23 cellular contexts compared by ENCODE assay signal in genomic region chr12:4486049-4486699, GRCh38. TPM values are rescaled to one million over a fixed set of nuclear protein-coding genes. Genes with fewer than 3 reads are reported as not detected.
DNase-seq lines count a peak whose midpoint lies in the region; ATAC-seq, FAIRE-seq and TF ChIP-seq lines count a peak whose summit lies in the region.
"Had no signal": no experiment of that assay in that cellular context is flagged by ENCODE, and none has a peak within 500 bp of the region (broad histone marks: within the 10 kb centered on the region; RNA-seq: fewer than 3 reads in every experiment).

No MANE protein-coding gene starts in this region.

- intact Hi-C loops in K562 (cut with micrococcal nuclease): no loop called here

- POLR2A ChIA-PET in K562 (lab: Yijun Ruan, JAX): interaction anchor here (0.6 kb wide), 1 partner anchor 22 kb away, joined by 3 read pairs; no protein-coding TSS in a partner anchor

- H2BK120ac ChIP-seq in trophoblast cell (ENCODE audit: insufficient read depth, low read length, poor library complexity): no peak overlapping the region

- H3K4me1 Mint-ChIP-seq in activated naive CD8-positive, alpha-beta T cell (ENCODE audit: low read depth): peaks cover 4% of the 10 kb centered on the region
- H3K4me1 Mint-ChIP-seq in activated naive CD8-positive, alpha-beta T cell treated with anti-CD3 and anti-CD28 coated beads, Interleukin-2, amount 50 U/mL, for 24 hours: peaks cover 2% of the 10 kb centered on the region
- H3K4me1 Mint-ChIP-seq: CD8-positive, alpha-beta memory T cell had no signal

- no peak overlapping the region for H3K4me3 Mint-ChIP-seq in activated naive CD8-positive, alpha-beta T cell
- H3K4me3 Mint-ChIP-seq in activated naive CD8-positive, alpha-beta T cell treated with anti-CD3 and anti-CD28 coated beads, Interleukin-2, amount 50 U/mL, for 24 hours: no peak overlapping the region
- H3K4me3 Mint-ChIP-seq: CD8-positive, alpha-beta memory T cell; HFFc6; IgD-negative memory B cell had no signal

- no peaks in the 10 kb centered on the region for H4K20me1 ChIP-seq in K562 (replicated peaks; ENCODE audit: control insufficient read depth, insufficient read depth, low read length)
- H4K20me1 ChIP-seq: BLaER1 treated with 17β-estradiol and CSF1 and Interleukin-3, amounts not matched to agents 10 nM and 100 nM had no signal

- H3K4me2 ChIP-seq in K562 (ENCODE audit: insufficient read depth, low read length): no peak overlapping the region
- no peak overlapping the region for H3K4me2 ChIP-seq in trophoblast cell (ENCODE audit: low read length)

- no peak overlapping the region for H2AK5ac ChIP-seq in trophoblast cell (ENCODE audit: low read length)

- no peaks in the 10 kb centered on the region for H3K9me1 ChIP-seq in K562 (ENCODE audit: control insufficient read depth, insufficient read depth, low read length)

- H3K4me3 ChIP-seq in K562 (no peak overlapping the region), trophoblast cell (ENCODE audit: low read depth, low read length) (no peak overlapping the region)
- H3K4me3 ChIP-seq: BLaER1 treated with 17β-estradiol and CSF1 and Interleukin-3, amounts not matched to agents 10 nM and 100 nM; GM12878 had no signal

- H3K27me3 ChIP-seq in K562 (ENCODE audit: control insufficient read depth in 2 of 2, insufficient read depth in 2 of 2, low read length in 2 of 2) (no peaks in the 10 kb centered on the region), trophoblast cell (ENCODE audit: insufficient read depth, low read length) (no peaks in the 10 kb centered on the region)
- H3K27me3 ChIP-seq: BLaER1 treated with 17β-estradiol and CSF1 and Interleukin-3, amounts not matched to agents 10 nM and 100 nM had no signal

- BruUV-seq in K562 (replicated peaks; lab: Mats Ljungman, UMichigan): no TSS peak

- DNase-seq in activated naive CD8-positive, alpha-beta T cell treated with anti-CD3 and anti-CD28 coated beads, Interleukin-2, amount 50 U/mL, for 24 hours: no peak
- peak; percentile 91 for DNase-seq in DMS53 treated with DMSO at 0.1 percent for 48 hours (lab: John Stamatoyannopoulos, UW; ENCODE audit: unreplicated experiment)
- DNase-seq in K562 (ENCODE audit: extremely low read depth in 1 of 4, low spot score in 3 of 4): no peak
- peak; percentile 12 to 78 for DNase-seq in trophoblast cell
- no peak for DNase-seq in T1000 (lab: John Stamatoyannopoulos, UW)
- no peak for DNase-seq in GDM1 (lab: John Stamatoyannopoulos, UW)
- DNase-seq in superior temporal gyrus (ENCODE audit: extremely low spot score): no peak
- DNase-seq: 8988T; CD8-positive, alpha-beta memory T cell; COR-L47; DMS79 treated with DMSO at 0.1 percent for 48 hours; GOT3; H7; HFFc6 had no signal

- peaks cover 5% of the 10 kb centered on the region for H3K36me3 Mint-ChIP-seq in activated naive CD8-positive, alpha-beta T cell
- peaks cover 16% of the 10 kb centered on the region for H3K36me3 Mint-ChIP-seq in activated naive CD8-positive, alpha-beta T cell treated with anti-CD3 and anti-CD28 coated beads, Interleukin-2, amount 50 U/mL, for 24 hours (ENCODE audit: low read depth)

- H3K79me2 ChIP-seq in K562 (ENCODE audit: control insufficient read depth, insufficient read depth, low read length): no peaks in the 10 kb centered on the region
- H3K79me2 ChIP-seq in trophoblast cell (ENCODE audit: control insufficient read depth, insufficient read depth, low read length, poor library complexity): no peaks in the 10 kb centered on the region

- no peak overlapping the region for H2BK5ac ChIP-seq in trophoblast cell (ENCODE audit: low read depth, low read length, poor library complexity)

- CTCF ChIA-PET in K562 (lab: Yijun Ruan, JAX; ENCODE audit: low intra/inter-chr PET ratio): no interaction called here

- no peak overlapping the region for H4K12ac ChIP-seq in trophoblast cell (ENCODE audit: low read depth, low read length)

- no peaks in the 10 kb centered on the region for H3K9me3 Mint-ChIP-seq in activated naive CD8-positive, alpha-beta T cell (ENCODE audit: low read depth)
- H3K9me3 Mint-ChIP-seq in activated naive CD8-positive, alpha-beta T cell treated with anti-CD3 and anti-CD28 coated beads, Interleukin-2, amount 50 U/mL, for 24 hours: no peaks in the 10 kb centered on the region
- H3K9me3 Mint-ChIP-seq: CD8-positive, alpha-beta memory T cell; HFFc6; IgD-negative memory B cell had no signal

- no peak overlapping the region for H3K23ac ChIP-seq in trophoblast cell (ENCODE audit: low read length)

- H3K9ac ChIP-seq in K562 (ENCODE audit: insufficient read depth in 1 of 2, low read depth in 2 of 2, low read length in 2 of 2) (no peak overlapping the region), trophoblast cell (ENCODE audit: low read length) (no peak overlapping the region)
- H3K9ac ChIP-seq: BLaER1 treated with 17β-estradiol and CSF1 and Interleukin-3, amounts not matched to agents 10 nM and 100 nM had no signal

- ATAC-seq in activated naive CD8-positive, alpha-beta T cell treated with anti-CD3 and anti-CD28 coated beads, Interleukin-2, amount 50 U/mL, for 24 hours: no peak
- no peak for ATAC-seq in K562
- ATAC-seq: GM12878, HCT116 had no signal

- H3K4me1 ChIP-seq in K562 (replicated peaks in 1 of 2; ENCODE audit: control insufficient read depth in 2 of 2, insufficient read depth in 2 of 2, low read length in 2 of 2): no peaks in the 10 kb centered on the region
- no peaks in the 10 kb centered on the region for H3K4me1 ChIP-seq in trophoblast cell (ENCODE audit: control insufficient read depth in 1 of 2, insufficient read depth in 2 of 2, low read length in 2 of 2)

- H3K4ac ChIP-seq in trophoblast cell (ENCODE audit: low read depth, low read length): no peak overlapping the region

- TF ChIP-seq RAD21 in K562 (CRISPR knock-in tag; conservative IDR thresholded peaks at IDR 0.05 in 1 of 2, IDR thresholded peaks at IDR 0.05 in 1 of 2): no peak

- no peak overlapping the region for H4K8ac ChIP-seq in trophoblast cell (ENCODE audit: low read depth, low read length)

- H3K27ac ChIP-seq in K562 (ENCODE audit: extremely low read depth, low read depth, low read length) (no peak overlapping the region), trophoblast cell (ENCODE audit: low read depth, low read length) (no peak overlapping the region)

- H2AFZ ChIP-seq in K562 (ENCODE audit: low read depth, low read length): no peak overlapping the region
- H2AFZ ChIP-seq in trophoblast cell (ENCODE audit: insufficient read depth, low read length, poor library complexity): no peak overlapping the region

- no peak overlapping the region for H3K14ac ChIP-seq in trophoblast cell (ENCODE audit: low read length)

- no peak overlapping the region for H4K91ac ChIP-seq in trophoblast cell (ENCODE audit: low read depth, low read length)

- H3K18ac ChIP-seq in trophoblast cell (ENCODE audit: low read length): no peak overlapping the region

- peak; percentile 48 for FAIRE-seq in K562 (lab: Jason Lieb, UNC)
- FAIRE-seq: D721Med, GM12878, HTR-8/SVneo had no signal

- H2BK12ac ChIP-seq in trophoblast cell (ENCODE audit: low read length): no peak overlapping the region

- H3K27me3 Mint-ChIP-seq in activated naive CD8-positive, alpha-beta T cell: no peaks in the 10 kb centered on the region
- H3K27me3 Mint-ChIP-seq in activated naive CD8-positive, alpha-beta T cell treated with anti-CD3 and anti-CD28 coated beads, Interleukin-2, amount 50 U/mL, for 24 hours: no peaks in the 10 kb centered on the region
- H3K27me3 Mint-ChIP-seq: IgD-negative memory B cell had no signal

- H3K9me3 ChIP-seq in K562 (replicated peaks; ENCODE audit: control insufficient read depth, insufficient read depth, low read depth, low read length) (no peaks in the 10 kb centered on the region), trophoblast cell (ENCODE audit: insufficient read depth, low read depth, low read length) (no peaks in the 10 kb centered on the region)

- in situ Hi-C loops in K562 (cut with MboI): no loop called here

- WGBS in K562 (ENCODE audit: insufficient coverage, low coverage, missing lambda C conversion rate): 38% methylated on average over 4 of the region's 4 CpGs
- no CpG with 5 or more reads among the region's 4 CpGs for WGBS in trophoblast cell (ENCODE audit: extremely low coverage, insufficient coverage, insufficient read length)

- H3K36me3 ChIP-seq in K562 (ENCODE audit: control insufficient read depth, insufficient read depth, low read length): peaks cover 19% of the 10 kb centered on the region; the same call in 2 of the 3 replicates
- H3K36me3 ChIP-seq in trophoblast cell (ENCODE audit: control insufficient read depth in 1 of 2, insufficient read depth in 2 of 2, low read length in 2 of 2): peaks cover 0 to 2% of the 10 kb centered on the region in 2 experiments

- TF ChIP-seq CTCF in K562 (IDR thresholded peaks at IDR 0.05 in 2 of 3, conservative IDR thresholded peaks at IDR 0.05 in 1 of 3; ENCODE audit: insufficient read depth in 2 of 3, low read depth in 1 of 3, low read length in 3 of 3): no peak

- no peaks in the 10 kb centered on the region for H3K79me1 ChIP-seq in trophoblast cell (ENCODE audit: low read length)

- peak overlapping the region; percentile 10 for H3K27ac Mint-ChIP-seq in activated naive CD8-positive, alpha-beta T cell
- no peak overlapping the region for H3K27ac Mint-ChIP-seq in activated naive CD8-positive, alpha-beta T cell treated with anti-CD3 and anti-CD28 coated beads, Interleukin-2, amount 50 U/mL, for 24 hours
- H3K27ac Mint-ChIP-seq: CD8-positive, alpha-beta memory T cell; HFFc6 had no signal

- no peak for TF ChIP-seq EP300 in K562 (IDR thresholded peaks at IDR 0.05; ENCODE audit: low read length)

- no peak for TF ChIP-seq POLR2A in K562 (conservative IDR thresholded peaks at IDR 0.05)

RNA-seq across cellular contexts. Expression of gene FGF6, which starts 40.6 kb away (rescaled TPM):
- total RNA-seq in K562 (2011; cell fraction: chromatin; rRNA removed; ENCODE audit: low replicate concordance): not detected in 2 replicates
- not detected in 2 replicates for total RNA-seq in K562 (2011; cell fraction: nucleolus; rRNA removed)
- total RNA-seq in K562 (2011; cell fraction: nucleoplasm; rRNA removed): not detected in 2 replicates
- not detected in 2 replicates for total RNA-seq in K562 (2014; rRNA removed)
- not detected in 2 replicates for total RNA-seq in K562 (2014; rRNA removed; fragmentation: Illumina TruSeq; extraction: Trizol)
- not detected in 2 replicates for total RNA-seq in K562 (2015; rRNA removed; fragmentation: Illumina TruSeq; extraction: Trizol)
- not detected in 2 replicates for total RNA-seq in K562 (2021)
- 0.14 TPM in 1 of 2 replicates, not detected in the other for polyA plus RNA-seq in K562 (2011; rRNA removed)
- not detected in 2 replicates for polyA plus RNA-seq in K562 (2011; cell fraction: cytosol; rRNA removed)
- polyA plus RNA-seq in K562 (2011; cell fraction: nucleus; rRNA removed): 0.33 TPM in 1 of 2 replicates, not detected in the other
- polyA plus RNA-seq in K562 (2012): not detected in 2 replicates
- not detected in 2 replicates for polyA plus RNA-seq in K562 (2014; fragmentation: Illumina TruSeq; extraction: Trizol)
- polyA plus RNA-seq in K562 (2014; fragmentation: Nextera tagmentation; extraction: Ambion mirVana): not detected
- not detected in 2 replicates for polyA plus RNA-seq in K562 (2014; rRNA removed)
- polyA minus RNA-seq in K562 (2011; rRNA and poly(A)+ RNA removed): not detected in 2 replicates
- not detected in 2 replicates for polyA minus RNA-seq in K562 (2011; cell fraction: cytosol; rRNA and poly(A)+ RNA removed)
- not detected in 2 replicates for polyA minus RNA-seq in K562 (2011; cell fraction: nucleus; rRNA and poly(A)+ RNA removed)
- not detected in 2 replicates for polyA plus RNA-seq in trophoblast cell (2013)
- total RNA-seq: A673; CD8-positive, alpha-beta memory T cell; GM12878; H7; HFFc6 had no signal
- polyA plus RNA-seq: AG04450; CD8-positive, alpha-beta memory T cell; GM12878; IgD-negative memory B cell had no signal

RNA-seq across cellular contexts. Expression of gene RAD51AP1, which starts 52.5 kb away (rescaled TPM):
- total RNA-seq in K562 (2011; cell fraction: chromatin; rRNA removed; ENCODE audit: low replicate concordance): 20.2 and 117 TPM in 2 replicates
- total RNA-seq in K562 (2011; cell fraction: nucleolus; rRNA removed): 9.5 and 16.7 TPM in 2 replicates
- total RNA-seq in K562 (2011; cell fraction: nucleoplasm; rRNA removed): 43.4 and 68.5 TPM in 2 replicates
- total RNA-seq in K562 (2014; rRNA removed) (38.4 and 43.8 TPM in 2 replicates), K562 (2014; rRNA removed; fragmentation: Illumina TruSeq; extraction: Trizol) (89.1 and 102 TPM in 2 replicates), K562 (2015; rRNA removed; fragmentation: Illumina TruSeq; extraction: Trizol) (63.8 and 64.1 TPM in 2 replicates), K562 (2021) (51.3 and 57.1 TPM in 2 replicates)
- polyA plus RNA-seq in K562 (2011; rRNA removed) (77.2 and 107 TPM in 2 replicates), K562 (2014; fragmentation: Illumina TruSeq; extraction: Trizol) (81.7 and 88.2 TPM in 2 replicates), K562 (2014; fragmentation: Nextera tagmentation; extraction: Ambion mirVana) (100 to 1,000 TPM in 1 of 2 experiments, 10 to 100 TPM in 1; 92.5 to 111 TPM), K562 (2014; rRNA removed) (85.3 and 90.7 TPM in 2 replicates)
- polyA plus RNA-seq in K562 (2011; cell fraction: cytosol; rRNA removed): 7.4 and 26.8 TPM in 2 replicates
- 77.6 and 137 TPM in 2 replicates for polyA plus RNA-seq in K562 (2011; cell fraction: nucleus; rRNA removed)
- 47.6 and 76.1 TPM in 2 replicates for polyA plus RNA-seq in K562 (2012)
- 46.6 and 60.7 TPM in 2 replicates for polyA minus RNA-seq in K562 (2011; rRNA and poly(A)+ RNA removed)
- polyA minus RNA-seq in K562 (2011; cell fraction: cytosol; rRNA and poly(A)+ RNA removed): 10.9 and 14.9 TPM in 2 replicates
- 36.6 and 84.3 TPM in 2 replicates for polyA minus RNA-seq in K562 (2011; cell fraction: nucleus; rRNA and poly(A)+ RNA removed)
- polyA plus RNA-seq in trophoblast cell (2013): 17.2 and 17.8 TPM in 2 replicates

Comparison
In these comparisons a context has a peak if more than half of its experiments do, and no peak if none do; other contexts are left out.
1. DNase-seq: peak in DMS53 treated with DMSO at 0.1 percent for 48 hours (single experiment) and trophoblast cell (2 of 2); none in activated naive CD8-positive, alpha-beta T cell treated with anti-CD3 and anti-CD28 coated beads, Interleukin-2, amount 50 U/mL, for 24 hours (single experiment), K562 (0 of 4), T1000 (single experiment), GDM1 (single experiment) and superior temporal gyrus (single experiment).